25 cellular contexts compared by ENCODE assay signal in the genomic region with DNA sequence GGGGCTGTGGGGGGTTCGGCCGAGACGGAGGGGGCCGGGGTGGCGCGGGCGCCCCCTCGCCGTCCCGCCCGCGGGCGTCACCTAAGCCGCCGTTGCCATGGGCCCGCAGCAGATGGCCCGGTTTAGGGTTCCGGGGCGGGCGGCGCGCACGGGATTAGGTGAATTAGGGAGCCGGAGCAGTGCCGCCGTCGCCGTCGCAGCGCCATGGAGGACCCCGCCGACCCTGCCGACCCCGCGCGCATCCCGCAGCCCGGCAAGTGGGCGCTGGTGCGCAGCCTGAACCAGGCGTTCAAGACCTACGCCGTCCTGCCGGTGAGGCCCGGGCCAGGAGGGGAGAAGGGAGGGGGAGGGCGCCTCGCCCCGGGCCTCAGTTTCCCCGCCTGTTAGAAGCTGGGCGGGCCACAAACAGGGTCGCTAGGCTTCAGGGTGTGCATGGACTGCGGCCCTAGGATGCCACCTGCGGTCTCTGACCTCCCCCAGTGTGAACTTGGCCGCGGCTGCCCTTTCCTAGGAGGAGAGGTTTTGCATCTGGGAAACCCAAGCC. TPM values are rescaled to one million over a fixed set of nuclear protein-coding genes. Genes with fewer than 3 reads are reported as not detected.
DNase-seq lines count a peak whose midpoint lies in the region; ATAC-seq, FAIRE-seq and TF ChIP-seq lines count a peak whose summit lies in the region.
"Had no signal": no experiment of that assay in that cellular context is flagged by ENCODE, and none has a peak within 500 bp of the region (broad histone marks: within the 10 kb centered on the region; RNA-seq: fewer than 3 reads in every experiment).

No MANE protein-coding gene starts in this region.

- H3K4me1 ChIP-seq in testis (peaks cover 53% of the 10 kb centered on the region), small intestine (ENCODE audit: control insufficient read depth in 2 of 2, insufficient read depth in 1 of 2, low read depth in 1 of 2, low read length in 1 of 2) (peaks cover 0 to 7% of the 10 kb centered on the region in 2 donors)
- H3K4me1 ChIP-seq: A549 had no signal

- intact Hi-C loops in testis (cut with DNase I; ENCODE audit: low total_unique reads): no loop called here

- H3K36me3 ChIP-seq in WERI-Rb-1: peaks cover 20% of the 10 kb centered on the region
- H3K36me3 ChIP-seq in testis (ENCODE audit: low read depth, missing control alignments): no peaks in the 10 kb centered on the region
- H3K36me3 ChIP-seq in small intestine (ENCODE audit: control insufficient read depth in 2 of 2, insufficient read depth in 2 of 2, low read length in 2 of 2): no peaks in the 10 kb centered on the region

- no peaks in the 10 kb centered on the region for H3K27me3 ChIP-seq in WERI-Rb-1 (ENCODE audit: insufficient read depth, low read depth, severe bottlenecking)
- no peaks in the 10 kb centered on the region for H3K27me3 ChIP-seq in testis
- H3K27me3 ChIP-seq in small intestine (ENCODE audit: control insufficient read depth in 2 of 2, insufficient read depth in 2 of 2, low read length in 2 of 2): peaks cover 0 to 5% of the 10 kb centered on the region in 2 donors

- TF ChIP-seq POLR2A in testis (IDR thresholded peaks at IDR 0.05): no peak

- H3K9me3 ChIP-seq in WERI-Rb-1 (ENCODE audit: severe bottlenecking) (no peaks in the 10 kb centered on the region), testis (no peaks in the 10 kb centered on the region), small intestine (ENCODE audit: control insufficient read depth, low read depth) (no peaks in the 10 kb centered on the region)
- H3K9me3 ChIP-seq: A549, Caco-2 had no signal

- H3K27ac ChIP-seq in WERI-Rb-1 (peak overlapping the region; percentile 90), testis (no peak overlapping the region), small intestine (ENCODE audit: low read depth in 1 of 2, low read length in 1 of 2) (no peak overlapping the region)
- H3K27ac ChIP-seq: 22Rv1, A549 had no signal

- no peak for FAIRE-seq in small intestine (lab: Jason Lieb, UNC)
- FAIRE-seq: A549, D721Med, GM12892, GM18507, H1, HTR-8/SVneo had no signal

- ATAC-seq in esophagus mucosa: no peak
- ATAC-seq: A549 had no signal

- TF ChIP-seq CTCF in WERI-Rb-1 (IDR thresholded peaks at IDR 0.05; ENCODE audit: low read depth, low read length): no peak
- TF ChIP-seq CTCF in testis (IDR thresholded peaks at IDR 0.05): no peak

- DNase-seq in NCI-H82 (lab: John Stamatoyannopoulos, UW): peak; percentile 53
- DNase-seq in NCI-H82 treated with DMSO at 0.1 percent for 48 hours (lab: John Stamatoyannopoulos, UW; ENCODE audit: unreplicated experiment): no peak
- peak; percentile 69 for DNase-seq in WERI-Rb-1
- peak; percentile 49 for DNase-seq in left kidney (ENCODE audit: low read depth, low spot score)
- no peak for DNase-seq in testis
- DNase-seq in small intestine: no peak
- DNase-seq in COR-L47 (lab: John Stamatoyannopoulos, UW): no peak
- DNase-seq: AML-193; Caco-2; CD8-positive, alpha-beta memory T cell; DMS153; DMS79; GDM1; H9; IMR-90 had no signal

- H3K4me3 ChIP-seq in WERI-Rb-1 (ENCODE audit: low read depth, low read length) (peak overlapping the region; percentile 86), testis (peak overlapping the region; percentile 16 to 27), small intestine (ENCODE audit: low read depth in 1 of 2, low read length in 2 of 2) (no peak overlapping the region)
- H3K4me3 ChIP-seq: A549 had no signal

- WGBS in testis, 2 donors: 62% methylated on average over 52 of the region's 55 CpGs; no CpG with 5 or more reads in 1 of the 2 donors
- 54 to 89% (median 71%) methylated on average over 39 to 55 of the region's 55 CpGs for WGBS in small intestine, 3 donors

RNA-seq across cellular contexts. Expression of a gene that starts 10.1 kb away (rescaled TPM):
- total RNA-seq in testis (100 to 1,000 TPM; 161 to 239 TPM), esophagus mucosa (0.96 TPM)
- polyA plus RNA-seq in testis (ENCODE audit: insufficient read depth, low read depth, low replicate concordance) (40.1 TPM), small intestine (1 to 10 TPM; 1.4 to 2.8 (median 1.6) TPM)
- total RNA-seq: IMR-90 had no signal

RNA-seq across cellular contexts. Expression of a gene that starts 35.5 kb away (rescaled TPM):
- total RNA-seq in testis (1 to 10 TPM; 1.7 to 6.7 TPM), esophagus mucosa (not detected)
- polyA plus RNA-seq in testis (ENCODE audit: insufficient read depth, low read depth, low replicate concordance) (not detected), small intestine (1 to 10 TPM in 2 of 3 donors, not detected in 1; 1.5 to 2.7 TPM)
- total RNA-seq: CD8-positive, alpha-beta memory T cell; Daoy; H1; H9; IMR-90 had no signal
- polyA plus RNA-seq: A549; BJ; CD8-positive, alpha-beta memory T cell; H1 had no signal

Comparison
In these comparisons a context has a peak if more than half of its experiments do, and no peak if none do; other contexts are left out.
1. DNase-seq: peak in NCI-H82 (single experiment), WERI-Rb-1 (single experiment) and left kidney (single experiment); none in NCI-H82 treated with DMSO at 0.1 percent for 48 hours (single experiment), testis (single experiment), small intestine (single experiment) and COR-L47 (single experiment).
2. H3K4me3 ChIP-seq: peak in WERI-Rb-1 (single experiment) and testis (2 of 2); none in small intestine (0 of 2).
3. RNA of a gene that starts 10.1 kb away (total RNA-seq): 161 to 239 TPM in testis; 0.96 TPM in esophagus mucosa (single experiment); every median in the first group is over 10 times any median in the second.